In the genomic region with DNA sequence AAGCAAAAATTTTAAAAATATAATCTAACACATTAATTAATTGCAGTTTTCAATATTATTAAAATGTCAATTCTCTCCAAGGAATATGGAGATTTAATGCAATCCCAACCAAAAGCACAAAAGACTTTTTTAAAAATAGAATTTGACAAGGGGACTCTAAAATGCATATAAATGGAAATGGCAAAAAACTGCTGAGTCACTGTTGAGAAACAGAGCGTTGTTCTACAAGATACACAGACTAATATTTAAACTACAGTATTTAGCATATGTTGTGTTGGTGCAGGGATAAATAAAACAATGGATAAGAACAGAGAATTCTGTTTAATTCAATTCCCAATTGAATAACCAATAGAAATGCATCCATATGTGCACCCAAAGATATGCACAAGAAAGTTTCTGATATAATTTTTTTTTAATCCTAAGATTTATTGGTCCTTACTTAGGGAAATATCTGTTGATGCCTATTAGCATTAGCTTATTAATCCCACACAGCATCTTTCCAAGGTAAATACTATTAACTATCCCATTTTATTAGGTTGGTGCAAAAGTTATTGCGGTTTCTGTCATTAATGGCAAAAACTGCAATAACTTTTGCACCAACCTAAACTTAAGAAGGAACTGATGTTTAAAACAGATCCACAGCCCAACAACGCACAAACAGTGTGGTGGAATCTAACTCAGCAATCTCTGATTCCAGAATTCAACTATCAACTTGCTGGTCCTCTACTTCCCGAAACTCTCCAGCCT, we compare ENCODE assay signal across 33 cellular contexts.
DNase-seq lines count a peak whose midpoint lies in the region; FAIRE-seq and TF ChIP-seq lines count a peak whose summit lies in the region.
"Had no signal": no experiment of that assay in that cellular context is flagged by ENCODE, and none has a peak within 500 bp of the region (broad histone marks: within the 10 kb centered on the region; RNA-seq: fewer than 3 reads in every experiment).

No MANE protein-coding gene starts in this region.

- no peaks in the 10 kb centered on the region for H3K27me3 Mint-ChIP-seq in type B pancreatic cell
- H3K27me3 Mint-ChIP-seq: activated CD4-positive, alpha-beta memory T cell treated with anti-CD3 and anti-CD28 coated beads for 36 hours; activated naive CD8-positive, alpha-beta T cell treated with anti-CD3 and anti-CD28 coated beads, Interleukin-2, amount 50 U/mL, for 24 hours; CD4-positive, CD25-positive, alpha-beta regulatory T cell; natural killer cell treated with Interleukin-12 subunit alpha and Interleukin-12 subunit beta and Interleukin-15 and Interleukin-18, amount 100 ng/mL, for 72 hours had no signal

- no peaks in the 10 kb centered on the region for H3K36me3 Mint-ChIP-seq in type B pancreatic cell
- H3K36me3 Mint-ChIP-seq: activated CD4-positive, alpha-beta memory T cell treated with anti-CD3 and anti-CD28 coated beads for 36 hours; CD4-positive, CD25-positive, alpha-beta regulatory T cell had no signal

- TF ChIP-seq POLR2A in GM12891 (IDR thresholded peaks at IDR 0.05; ENCODE audit: low read depth, low read length) = no peak

- H3K4me3 Mint-ChIP-seq in type B pancreatic cell = no peak overlapping the region
- H3K4me3 Mint-ChIP-seq: activated CD4-positive, alpha-beta memory T cell treated with anti-CD3 and anti-CD28 coated beads for 36 hours; activated naive CD8-positive, alpha-beta T cell treated with anti-CD3 and anti-CD28 coated beads, Interleukin-2, amount 50 U/mL, for 24 hours; activated T-cell treated with anti-CD3 and anti-CD28 coated beads, Interleukin-2, amount 50 U/mL, for 72 hours; CD4-positive, CD25-positive, alpha-beta regulatory T cell; natural killer cell treated with Interleukin-12 subunit alpha and Interleukin-12 subunit beta and Interleukin-15 and Interleukin-18, amount 100 ng/mL, for 72 hours had no signal

- H3K4me1 ChIP-seq in adipocyte (ENCODE audit: control insufficient read depth, insufficient read depth, low read length) = peaks cover 21% of the 10 kb centered on the region
- H3K4me1 ChIP-seq: esophagus muscularis mucosa, Peyer's patch, upper lobe of left lung had no signal

- peak; percentile 32 for DNase-seq in NOMO-1 treated with DMSO at 0.1 percent for 48 hours (lab: John Stamatoyannopoulos, UW; ENCODE audit: unreplicated experiment)
- no peak for DNase-seq in NOMO-1 treated with dmso at 0.1 percent for 144 hours (lab: John Stamatoyannopoulos, UW; ENCODE audit: unreplicated experiment)
- peak; percentile 51 for DNase-seq in adipocyte (ENCODE audit: low read depth)
- peak; percentile 65 for DNase-seq in fibroblast of peridontal ligament (ENCODE audit: extremely low read depth)
- no peak for DNase-seq in AG08396 (ENCODE audit: low spot score)
- DNase-seq in central memory CD4-positive, alpha-beta T cell = no peak
- DNase-seq in GM12891 (ENCODE audit: insufficient read length, low spot score) = no peak
- no peak for DNase-seq in type B pancreatic cell (ENCODE audit: extremely low spot score, unreplicated experiment)
- DNase-seq: activated CD4-positive, alpha-beta memory T cell treated with anti-CD3 and anti-CD28 coated beads for 36 hours; activated CD4-positive, alpha-beta T cell treated with anti-CD3 and anti-CD28 coated beads for 1 hour; activated naive CD4-positive, alpha-beta T cell; activated naive CD8-positive, alpha-beta T cell treated with anti-CD3 and anti-CD28 coated beads, Interleukin-2, amount 50 U/mL, for 24 hours; activated T-cell treated with anti-CD3 and anti-CD28 coated beads, Interleukin-2, amount 50 U/mL, for 72 hours; Calu3; CD4-positive, CD25-positive, alpha-beta regulatory T cell; DND-41; hypothalamus; left cardiac atrium; NCI-H1092; NCI-H1694 treated with DMSO at 0.1 percent for 48 hours; NCI-H2171 treated with DMSO at 0.1 percent for 48 hours; NCI-H524; Peyer's patch; retina; SHP77 treated with DMSO at 0.1 percent for 48 hours; small intestine; stimulated activated naive CD4-positive, alpha-beta T cell; T-helper 2 cell; upper lobe of left lung had no signal

- FAIRE-seq in GM12891 (lab: Jason Lieb, UNC) = no peak
- FAIRE-seq: endometrium, small intestine had no signal

- no peak overlapping the region for H3K4me3 ChIP-seq in adipocyte (ENCODE audit: low read length)
- H3K4me3 ChIP-seq: esophagus muscularis mucosa, lung, Peyer's patch, upper lobe of left lung had no signal

- no peaks in the 10 kb centered on the region for H3K27me3 ChIP-seq in adipocyte (replicated peaks; ENCODE audit: control insufficient read depth, insufficient read depth, low read length)
- H3K27me3 ChIP-seq: esophagus muscularis mucosa, Peyer's patch, upper lobe of left lung had no signal

- no peaks in the 10 kb centered on the region for H3K9me3 ChIP-seq in adipocyte (ENCODE audit: control insufficient read depth, low read length)
- H3K9me3 ChIP-seq: esophagus muscularis mucosa, upper lobe of left lung had no signal

- peaks cover 5% of the 10 kb centered on the region for H3K4me1 Mint-ChIP-seq in type B pancreatic cell (ENCODE audit: unreplicated experiment)
- H3K4me1 Mint-ChIP-seq: activated naive CD8-positive, alpha-beta T cell treated with anti-CD3 and anti-CD28 coated beads, Interleukin-2, amount 50 U/mL, for 24 hours; CD4-positive, CD25-positive, alpha-beta regulatory T cell had no signal

- TF ChIP-seq CTCF in type B pancreatic cell (conservative IDR thresholded peaks at IDR 0.05) = no peak

- peaks cover 7% of the 10 kb centered on the region for H3K9me3 Mint-ChIP-seq in type B pancreatic cell
- H3K9me3 Mint-ChIP-seq: activated CD4-positive, alpha-beta memory T cell treated with anti-CD3 and anti-CD28 coated beads for 36 hours had no signal

- no peak overlapping the region for H3K27ac Mint-ChIP-seq in type B pancreatic cell
- H3K27ac Mint-ChIP-seq: activated CD4-positive, alpha-beta memory T cell treated with anti-CD3 and anti-CD28 coated beads for 36 hours; activated naive CD8-positive, alpha-beta T cell treated with anti-CD3 and anti-CD28 coated beads, Interleukin-2, amount 50 U/mL, for 24 hours; activated T-cell treated with anti-CD3 and anti-CD28 coated beads, Interleukin-2, amount 50 U/mL, for 72 hours; CD4-positive, CD25-positive, alpha-beta regulatory T cell; natural killer cell treated with Interleukin-12 subunit alpha and Interleukin-12 subunit beta and Interleukin-15 and Interleukin-18, amount 100 ng/mL, for 72 hours had no signal

- H3K9ac ChIP-seq in adipocyte (ENCODE audit: low read length) = no peak overlapping the region

- H3K36me3 ChIP-seq in adipocyte (ENCODE audit: control insufficient read depth, insufficient read depth, low read length, severe bottlenecking) = no peaks in the 10 kb centered on the region
- H3K36me3 ChIP-seq: esophagus muscularis mucosa, Peyer's patch, upper lobe of left lung had no signal

TF ChIP-seq in GM12891, 5 proteins besides CTCF, POLR2A, EP300 and RAD21:
- TF ChIP-seq POLR2AphosphoS5 (IDR thresholded peaks at IDR 0.05; ENCODE audit: low read depth, low read length) (no peak), POU2F2 (IDR thresholded peaks at IDR 0.05; ENCODE audit: low read depth, low read length) (no peak)
TF ChIP-seq in GM12891: peak in this region for 0.

Comparison
In these comparisons a context has a peak if more than half of its experiments do, and no peak if none do; other contexts are left out.
1. DNase-seq: peak in NOMO-1 treated with DMSO at 0.1 percent for 48 hours (single experiment), adipocyte (single experiment) and fibroblast of peridontal ligament (single experiment); none in NOMO-1 treated with dmso at 0.1 percent for 144 hours (single experiment), AG08396 (single experiment), central memory CD4-positive, alpha-beta T cell (single experiment), GM12891 (single experiment) and type B pancreatic cell (single experiment).